16 cellular contexts compared by ENCODE assay signal in the genomic region with DNA sequence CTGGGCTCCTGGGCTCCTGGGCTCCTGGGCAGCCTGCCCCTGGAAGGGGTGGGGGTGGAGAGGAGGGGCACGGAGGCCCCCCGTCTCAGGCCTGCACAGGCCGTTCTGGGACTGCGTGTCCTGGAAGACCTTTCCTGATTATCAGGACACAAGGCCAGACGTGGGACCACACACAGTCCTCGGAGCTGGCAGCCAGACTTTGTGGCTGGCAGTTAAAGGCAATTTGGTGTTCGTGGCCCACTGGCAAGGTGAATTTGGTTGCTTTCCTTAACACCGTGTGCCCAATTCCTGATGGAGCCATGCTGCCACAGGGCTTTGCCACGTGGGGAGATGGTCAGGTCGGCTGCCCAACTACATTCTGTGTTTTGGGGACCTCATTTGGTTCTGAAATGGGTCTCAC.
DNase-seq lines count a peak whose midpoint lies in the region; ATAC-seq and TF ChIP-seq lines count a peak whose summit lies in the region.
"Had no signal": no experiment of that assay in that cellular context is flagged by ENCODE, and none has a peak within 500 bp of the region (broad histone marks: within the 10 kb centered on the region; RNA-seq: fewer than 3 reads in every experiment).

No MANE protein-coding gene starts in this region.

- peaks cover 0 to 8% (median 0%) of the 10 kb centered on the region in 12 donors for H3K4me1 ChIP-seq in heart left ventricle
- no peaks in the 10 kb centered on the region for H3K4me1 ChIP-seq in upper lobe of right lung
- H3K4me1 ChIP-seq: A549, BE2C had no signal

- TF ChIP-seq POLR2A in heart left ventricle (IDR thresholded peaks at IDR 0.05) = no peak

- H3K9me3 ChIP-seq in heart left ventricle = no peaks in the 10 kb centered on the region
- no peaks in the 10 kb centered on the region for H3K9me3 ChIP-seq in upper lobe of right lung
- H3K9me3 ChIP-seq: A549, BE2C had no signal

- peaks cover 0 to 11% (median 0%) of the 10 kb centered on the region in 9 donors for H3K36me3 ChIP-seq in heart left ventricle
- H3K36me3 ChIP-seq in upper lobe of right lung = no peaks in the 10 kb centered on the region
- H3K36me3 ChIP-seq: BE2C had no signal

- DNase-seq in heart left ventricle (no peak), left ventricle myocardium superior (peak; percentile 64), sciatic nerve (ENCODE audit: low spot score) (no peak), upper lobe of right lung (no peak), NCI-H1092 treated with DMSO at 0.1 percent for 48 hours (lab: John Stamatoyannopoulos, UW) (no peak)
- DNase-seq in stimulated activated CD4-positive, alpha-beta T cell treated with anti-CD3 and anti-CD28 coated beads, Interleukin-2, amount 100 ng/mL, for 24 hours = no peak
- DNase-seq: BE2C; CD4-positive, alpha-beta memory T cell; DMS79; GM23248; H9; IMR-90 had no signal

- WGBS in heart left ventricle, 4 donors = 43 to 61% (median 47%) methylated on average over 5 to 10 of the region's 10 CpGs

- no peak for TF ChIP-seq CTCF in heart left ventricle (IDR thresholded peaks at IDR 0.05)
- TF ChIP-seq CTCF in upper lobe of right lung (IDR thresholded peaks at IDR 0.05) = no peak

- H3K27ac ChIP-seq in heart left ventricle (no peak overlapping the region), upper lobe of right lung (no peak overlapping the region)
- H3K27ac ChIP-seq: A549, C4-2B, GM23248 had no signal

- intact Hi-C loops in heart left ventricle (cut with DNase I) = no loop called here
- intact Hi-C loops in left ventricle myocardium superior (cut with micrococcal nuclease) = no loop called here
- intact Hi-C loops in sciatic nerve (cut with DNase I) = no loop called here
- intact Hi-C loops in upper lobe of right lung (cut with DNase I) = no loop called here

- ATAC-seq in heart left ventricle (peak; percentile 81 to 99 (median 90)), left ventricle myocardium superior (peak; percentile 95), sciatic nerve (peak; percentile 54), upper lobe of right lung (peak; percentile 30), HG03108 (IDR thresholded peaks at IDR 0.05; ENCODE audit: unreplicated experiment) (no peak)
- ATAC-seq: A549, GM12878 had no signal

- H3K27me3 ChIP-seq in heart left ventricle = no peaks in the 10 kb centered on the region
- H3K27me3 ChIP-seq in upper lobe of right lung = no peaks in the 10 kb centered on the region
- H3K27me3 ChIP-seq: BE2C had no signal

- no peak overlapping the region for H3K4me3 ChIP-seq in heart left ventricle
- H3K4me3 ChIP-seq in upper lobe of right lung = no peak overlapping the region
- H3K4me3 ChIP-seq: A549, GM12878, GM23248 had no signal
